8 cellular contexts compared by ENCODE assay signal in genomic region chr2:233419626-233420431, GRCh38.
DNase-seq lines count a peak whose midpoint lies in the region; ATAC-seq and TF ChIP-seq lines count a peak whose summit lies in the region.

No MANE protein-coding gene starts in this region.

- no peak for TF ChIP-seq CTCF in C4-2B (conservative IDR thresholded peaks at IDR 0.05)

- H2BK12ac ChIP-seq in mesenchymal stem cell (ENCODE audit: low read length in 2 of 2): peak overlapping the region; percentile 72 to 74

- peak overlapping the region; percentile 77 for H2BK120ac ChIP-seq in mesenchymal stem cell (ENCODE audit: low read depth, low read length)

- DNase-seq in activated gamma-delta T cell treated with anti-CD3 and anti-CD28 coated beads, Interleukin-2, amount 50 U/mL, for 16 hours (ENCODE audit: low read depth): peak; percentile 27
- DNase-seq in mesenchymal stem cell: no peak
- DNase-seq in inferior parietal cortex (ENCODE audit: extremely low spot score): no peak
- no peak for DNase-seq in dedifferentiated amniotic fluid mesenchymal stem cell (ENCODE audit: extremely low spot score)
- no peak for DNase-seq in HUDEP-2 (lab: John Stamatoyannopoulos, UW; ENCODE audit: unreplicated experiment in 76 of 76)

- no peak overlapping the region for H2BK5ac ChIP-seq in mesenchymal stem cell (ENCODE audit: low read depth, low read length, poor library complexity, severe bottlenecking)

- peak overlapping the region; percentile 67 for H4K8ac ChIP-seq in mesenchymal stem cell (ENCODE audit: low read length)

- H3K9me3 ChIP-seq in mesenchymal stem cell (ENCODE audit: control insufficient read depth, low read length): no peaks in the 10 kb centered on the region

- WGBS in mesenchymal stem cell: 78% methylated on average over 5 of the region's 10 CpGs

- H3K4ac ChIP-seq in mesenchymal stem cell (ENCODE audit: low read depth in 1 of 2, low read length in 2 of 2): peak overlapping the region; percentile 78 to 84

- no peak overlapping the region for H3K23ac ChIP-seq in mesenchymal stem cell (ENCODE audit: low read length in 2 of 2)

- no peak overlapping the region for H3K4me3 ChIP-seq in mesenchymal stem cell (ENCODE audit: insufficient read depth in 1 of 2, low read depth in 1 of 2, low read length in 2 of 2)

- H4K91ac ChIP-seq in mesenchymal stem cell (ENCODE audit: low read length): peak overlapping the region; percentile 73

- peaks cover 15% of the 10 kb centered on the region for H3K4me1 ChIP-seq in mesenchymal stem cell (ENCODE audit: control insufficient read depth, insufficient read depth, low read depth, low read length)

- H3K18ac ChIP-seq in mesenchymal stem cell (ENCODE audit: low read depth in 1 of 2, low read length in 2 of 2): peak overlapping the region; percentile 52 to 84

- peaks cover 0 to 11% of the 10 kb centered on the region in 2 experiments for H3K36me3 ChIP-seq in mesenchymal stem cell (ENCODE audit: control insufficient read depth in 1 of 2, insufficient read depth in 2 of 2, low read depth in 1 of 2, low read length in 2 of 2)

- ATAC-seq in HG02870 (IDR thresholded peaks at IDR 0.05; ENCODE audit: unreplicated experiment) (peak; percentile 42), HG02763 (IDR thresholded peaks at IDR 0.05; ENCODE audit: unreplicated experiment) (no peak)

- no peak overlapping the region for H2AK5ac ChIP-seq in mesenchymal stem cell (ENCODE audit: low read length, severe bottlenecking)

- no peak overlapping the region for H2AFZ ChIP-seq in mesenchymal stem cell (ENCODE audit: low read depth, low read length)

- H3K27me3 ChIP-seq in mesenchymal stem cell (ENCODE audit: control insufficient read depth in 1 of 2, insufficient read depth in 1 of 2, low read length in 2 of 2): no peaks in the 10 kb centered on the region

- H3K79me1 ChIP-seq in mesenchymal stem cell (replicated peaks; ENCODE audit: low read length, poor library complexity, severe bottlenecking): peaks cover 53% of the 10 kb centered on the region

- no peak overlapping the region for H3K14ac ChIP-seq in mesenchymal stem cell (ENCODE audit: low read length in 2 of 2)

- peak overlapping the region; percentile 45 for H2BK15ac ChIP-seq in mesenchymal stem cell (ENCODE audit: low read depth, poor library complexity, severe bottlenecking)

- H3K27ac ChIP-seq in C4-2B (peak overlapping the region; percentile 10), mesenchymal stem cell (ENCODE audit: low read length, poor library complexity, severe bottlenecking) (no peak overlapping the region)

- no peak overlapping the region for H3K9ac ChIP-seq in mesenchymal stem cell (ENCODE audit: low read length)

- no peak overlapping the region for H3K4me2 ChIP-seq in mesenchymal stem cell (ENCODE audit: low read length, poor library complexity, severe bottlenecking)
